ENCODE assay signal across 8 cellular contexts in genomic region chr2:39243469-39244123, GRCh38. TPM values are rescaled to one million over a fixed set of nuclear protein-coding genes. Genes with fewer than 3 reads are reported as not detected.
DNase-seq lines count a peak whose midpoint lies in the region; ATAC-seq and TF ChIP-seq lines count a peak whose summit lies in the region.

Gene CDKL4 (minus strand): TSS chr2:39243970.

- H3K4me1 Mint-ChIP-seq in naive B cell, result peaks cover 11 to 16% (median 11%) of the 10 kb centered on the region in 3 donors

- no peak within 1 kb of the TSS for H2AFZ ChIP-seq in PC-9

- H3K4me1 ChIP-seq in PC-9 (replicated peaks; ENCODE audit: insufficient read depth), result no peaks in the 10 kb centered on the region

- peak within 1 kb of the TSS; percentile 81 to 93 (median 86) for H3K4me3 Mint-ChIP-seq in naive B cell

- no peaks in the 10 kb centered on the region for H3K9me2 ChIP-seq in PC-9 (ENCODE audit: insufficient read depth)

- intact Hi-C loops in PC-9 (cut with micrococcal nuclease; ENCODE audit: unreplicated experiment), result no loop called here

- DNase-seq in GM03348 (ENCODE audit: low spot score), result peak; percentile 24
- DNase-seq in NCI-H526 (lab: John Stamatoyannopoulos, UW), result peak; percentile 4 to 67
- DNase-seq in brain microvascular endothelial cell, result no peak
- DNase-seq in naive B cell, result peak; percentile 24
- DNase-seq in PC-9, result no peak
- DNase-seq in NCI-H774 (lab: John Stamatoyannopoulos, UW), result no peak

- H3K27me3 ChIP-seq in brain microvascular endothelial cell (replicated peaks), result no peaks in the 10 kb centered on the region
- H3K27me3 ChIP-seq in PC-9 (ENCODE audit: insufficient read depth, low read depth), result no peaks in the 10 kb centered on the region

- H3K27ac ChIP-seq in brain microvascular endothelial cell, result no peak within 1 kb of the TSS
- no peak within 1 kb of the TSS for H3K27ac ChIP-seq in PC-9

- CTCF ChIA-PET in PC-9 (lab: Charles Lee), result no interaction called here

- H3K36me3 ChIP-seq in brain microvascular endothelial cell (replicated peaks), result peaks cover 5% of the 10 kb centered on the region
- H3K36me3 ChIP-seq in PC-9 (ENCODE audit: low read depth), result peaks cover under 1% of the 10 kb centered on the region

- no peaks in the 10 kb centered on the region; the same call in 1 of the 2 replicates for H3F3A ChIP-seq in PC-9 (ENCODE audit: insufficient read depth, low read depth)

- no peaks in the 10 kb centered on the region for H3K79me2 ChIP-seq in PC-9 (ENCODE audit: low read depth)

- H3K36me3 Mint-ChIP-seq in naive B cell, result no peaks in the 10 kb centered on the region

- H3K27ac Mint-ChIP-seq in naive B cell, result peak within 1 kb of the TSS in 4 of 6 donors; percentile 34 to 74 (median 38)

- POLR2A ChIA-PET in PC-9 (lab: Charles Lee; ENCODE audit: unreplicated experiment), result no interaction called here

- TF ChIP-seq CTCF in brain microvascular endothelial cell (IDR thresholded peaks at IDR 0.05; ENCODE audit: low read depth, low read length, missing control alignments), result no peak
- no peak for TF ChIP-seq CTCF in PC-9 (conservative IDR thresholded peaks at IDR 0.05)

- ATAC-seq in naive B cell (ENCODE audit: low read depth in 2 of 2) (peak; percentile 85 to 87), HG02588 (IDR thresholded peaks at IDR 0.05; ENCODE audit: unreplicated experiment) (no peak), GM19455 (IDR thresholded peaks at IDR 0.05; ENCODE audit: unreplicated experiment) (no peak)

- no peak within 1 kb of the TSS for H3K4me2 ChIP-seq in PC-9

- H4K20me1 ChIP-seq in PC-9 (ENCODE audit: insufficient read depth), result no peaks in the 10 kb centered on the region

- H3K9me3 Mint-ChIP-seq in naive B cell, result peaks cover 0 to 2% (median 0%) of the 10 kb centered on the region in 7 donors

- no peaks in the 10 kb centered on the region for H3K9me3 ChIP-seq in PC-9 (ENCODE audit: insufficient read depth, low read depth)

- no TSS peak for BruUV-seq in PC-9 (replicated peaks; lab: Mats Ljungman, UMichigan)

- no peaks in the 10 kb centered on the region for H3K27me3 Mint-ChIP-seq in naive B cell

- H3K4me3 ChIP-seq in brain microvascular endothelial cell (ENCODE audit: low read depth, low read length) (peak within 1 kb of the TSS; percentile 49), PC-9 (no peak within 1 kb of the TSS)

- in situ Hi-C loops in brain microvascular endothelial cell (cut with HindIII; ENCODE audit: low pct_ligation_motif_present, low sequenced_read_pairs), result loop anchor here (25.0 kb wide), 1 partner anchor 181 kb away; no protein-coding TSS in a partner anchor

RNA-seq across cellular contexts. Expression of gene CDKL4, which starts in this region (rescaled TPM):
- polyA plus RNA-seq in naive B cell (ENCODE audit: low read depth in 6 of 6), result not detected
- not detected in 2 replicates for total RNA-seq in PC-9 (2021)

Comparison
In these comparisons a context has a peak if more than half of its experiments do, and no peak if none do; other contexts are left out.
1. Peak in DNase-seq and ATAC-seq in naive B cell; RNA of the gene not detected or under 1 TPM.
2. DNase-seq: peak in GM03348 (single experiment) and NCI-H526 (2 of 2); none in brain microvascular endothelial cell (single experiment), PC-9 (0 of 2) and NCI-H774 (single experiment).